In the genomic region with DNA sequence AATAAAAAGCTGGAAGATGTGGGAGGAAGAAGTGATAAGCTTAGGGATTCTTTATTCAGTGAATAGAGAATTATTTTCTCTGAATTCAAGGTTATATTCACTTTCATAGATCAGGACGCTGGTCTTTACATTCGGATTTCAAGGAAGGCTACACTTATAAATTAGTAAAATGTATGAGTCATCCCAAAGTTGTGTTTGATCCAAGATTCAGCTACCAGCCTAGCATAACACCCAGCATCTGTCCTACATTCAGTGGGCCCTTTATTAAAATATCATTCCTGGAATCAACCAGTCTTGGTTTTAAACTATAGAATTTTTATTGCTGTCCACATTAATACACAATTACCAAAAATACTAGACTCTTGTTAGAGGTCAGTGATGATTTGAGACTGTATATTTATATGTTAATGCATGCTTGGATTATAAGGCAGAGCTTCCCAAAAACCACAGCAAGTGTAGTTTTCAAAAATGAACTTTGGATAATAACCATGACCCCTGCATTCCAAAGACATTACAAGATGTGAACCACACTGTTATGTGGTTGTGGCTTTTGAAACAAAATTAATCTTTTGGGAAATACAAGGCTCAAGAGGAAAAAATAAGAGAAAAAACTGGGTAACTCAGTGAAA, we compare ENCODE assay signal across 13 cellular contexts.
DNase-seq lines count a peak whose midpoint lies in the region; ATAC-seq lines count a peak whose summit lies in the region.
"Had no signal": no experiment of that assay in that cellular context is flagged by ENCODE, and none has a peak within 500 bp of the region (broad histone marks: within the 10 kb centered on the region; RNA-seq: fewer than 3 reads in every experiment).

No MANE protein-coding gene starts in this region.

- H3K27me3 ChIP-seq in SJCRH30 (no peaks in the 10 kb centered on the region), mesendoderm (ENCODE audit: insufficient read depth, low read length, poor library complexity) (no peaks in the 10 kb centered on the region)

- DNase-seq in GM03348 (ENCODE audit: low spot score) (peak; percentile 76), SJCRH30 (peak; percentile 35 to 88), fibroblast of the conjunctiva (ENCODE audit: low read depth) (peak; percentile 74), stromal cell of bone marrow (ENCODE audit: low read depth) (peak; percentile 41), mesendoderm (no peak)
- DNase-seq in effector CD4-positive, alpha-beta T cell = no peak
- DNase-seq in activated CD8-positive, alpha-beta memory T cell treated with anti-CD3 and anti-CD28 coated beads, Interleukin-2, amount 10 ng/mL, durations not matched to agents 7 days and 5 days = no peak
- DNase-seq: activated CD8-positive, alpha-beta memory T cell treated with anti-CD3 and anti-CD28 coated beads, Interleukin-2, amount 50 U/mL, for 48 hours; DMS153; nephron progenitor cell; SHP77 had no signal

- no peak overlapping the region for H3K4me3 ChIP-seq in SJCRH30
- H3K4me3 ChIP-seq in mesendoderm (ENCODE audit: low read length) = no peak overlapping the region

- H3K4me2 ChIP-seq in mesendoderm (ENCODE audit: low read length) = no peak overlapping the region

- H3K36me3 ChIP-seq in SJCRH30 = no peaks in the 10 kb centered on the region
- no peaks in the 10 kb centered on the region for H3K36me3 ChIP-seq in mesendoderm (ENCODE audit: control insufficient read depth, insufficient read depth, low read length)

- no peak overlapping the region for H3K4ac ChIP-seq in mesendoderm (ENCODE audit: low read depth, low read length)

- H3K27me3 Mint-ChIP-seq in activated CD8-positive, alpha-beta memory T cell treated with anti-CD3 and anti-CD28 coated beads, Interleukin-2, amount 10 ng/mL, durations not matched to agents 7 days and 5 days = no peaks in the 10 kb centered on the region
- H3K27me3 Mint-ChIP-seq: stimulated activated memory B cell treated with anti-CD40 and anti-IgM and Interleukin-4, amounts not matched to agents 10 μg/mL and 1 μg/mL and 100 μg/mL, for 72 hours had no signal

- H3K27ac Mint-ChIP-seq in activated CD8-positive, alpha-beta memory T cell treated with anti-CD3 and anti-CD28 coated beads, Interleukin-2, amount 10 ng/mL, durations not matched to agents 7 days and 5 days = no peak overlapping the region
- H3K27ac Mint-ChIP-seq: nephron progenitor cell; stimulated activated memory B cell treated with anti-CD40 and anti-IgM and Interleukin-4, amounts not matched to agents 10 μg/mL and 1 μg/mL and 100 μg/mL, for 72 hours had no signal

- peaks cover 2% of the 10 kb centered on the region for H3K9me3 Mint-ChIP-seq in activated CD8-positive, alpha-beta memory T cell treated with anti-CD3 and anti-CD28 coated beads, Interleukin-2, amount 10 ng/mL, durations not matched to agents 7 days and 5 days (ENCODE audit: low read depth)
- H3K9me3 Mint-ChIP-seq: nephron progenitor cell; stimulated activated memory B cell treated with anti-CD40 and anti-IgM and Interleukin-4, amounts not matched to agents 10 μg/mL and 1 μg/mL and 100 μg/mL, for 72 hours had no signal

- no peaks in the 10 kb centered on the region for H3K79me2 ChIP-seq in mesendoderm (ENCODE audit: control insufficient read depth, insufficient read depth, low read length)

- no peak overlapping the region for H2BK15ac ChIP-seq in mesendoderm (replicated peaks; ENCODE audit: low read depth)

- H3K9ac ChIP-seq in mesendoderm (ENCODE audit: low read length) = no peak overlapping the region

- H4K5ac ChIP-seq in mesendoderm (ENCODE audit: low read length) = no peak overlapping the region

- H3K56ac ChIP-seq in mesendoderm (ENCODE audit: low read length) = no peak overlapping the region

- H2BK120ac ChIP-seq in mesendoderm (ENCODE audit: low read depth, low read length) = no peak overlapping the region

- H3K27ac ChIP-seq in SJCRH30 (peak overlapping the region; percentile 84), mesendoderm (ENCODE audit: low read depth, low read length) (no peak overlapping the region)

- no peak for ATAC-seq in GM19035 (IDR thresholded peaks at IDR 0.05; ENCODE audit: unreplicated experiment)
- no peak for ATAC-seq in activated CD8-positive, alpha-beta memory T cell treated with anti-CD3 and anti-CD28 coated beads, Interleukin-2, amount 10 ng/mL, durations not matched to agents 7 days and 5 days
- ATAC-seq: stimulated activated memory B cell treated with anti-CD40 and anti-IgM and Interleukin-4, amounts not matched to agents 10 μg/mL and 1 μg/mL and 100 μg/mL, for 72 hours had no signal

- H3K4me3 Mint-ChIP-seq in activated CD8-positive, alpha-beta memory T cell treated with anti-CD3 and anti-CD28 coated beads, Interleukin-2, amount 10 ng/mL, durations not matched to agents 7 days and 5 days = no peak overlapping the region
- H3K4me3 Mint-ChIP-seq: nephron progenitor cell; stimulated activated memory B cell treated with anti-CD40 and anti-IgM and Interleukin-4, amounts not matched to agents 10 μg/mL and 1 μg/mL and 100 μg/mL, for 72 hours had no signal

- H2AK5ac ChIP-seq in mesendoderm (ENCODE audit: low read length) = no peak overlapping the region

- peaks cover 63% of the 10 kb centered on the region for H3K4me1 ChIP-seq in SJCRH30
- H3K4me1 ChIP-seq in mesendoderm (ENCODE audit: control insufficient read depth, low read depth, low read length) = peaks cover 2% of the 10 kb centered on the region

- H3K9me3 ChIP-seq in SJCRH30 (replicated peaks) = no peaks in the 10 kb centered on the region

- CTCF ChIA-PET in activated CD8-positive, alpha-beta memory T cell treated with anti-CD3 and anti-CD28 coated beads, Interleukin-2, amount 10 ng/mL, durations not matched to agents 7 days and 5 days (lab: Charles Lee) = no interaction called here

- no peak overlapping the region for H4K8ac ChIP-seq in mesendoderm (ENCODE audit: low read depth, low read length)

- no peaks in the 10 kb centered on the region for H3K4me1 Mint-ChIP-seq in activated CD8-positive, alpha-beta memory T cell treated with anti-CD3 and anti-CD28 coated beads, Interleukin-2, amount 10 ng/mL, durations not matched to agents 7 days and 5 days
- H3K4me1 Mint-ChIP-seq: stimulated activated memory B cell treated with anti-CD40 and anti-IgM and Interleukin-4, amounts not matched to agents 10 μg/mL and 1 μg/mL and 100 μg/mL, for 72 hours had no signal

- no peaks in the 10 kb centered on the region for H3K79me1 ChIP-seq in mesendoderm (ENCODE audit: low read length)

- no peak overlapping the region for H2BK5ac ChIP-seq in mesendoderm (ENCODE audit: low read length)

- no CpG with 5 or more reads among the region's 2 CpGs for WGBS in mesendoderm (ENCODE audit: extremely low coverage, insufficient coverage, low lambda C conversion rate)

- H3K23ac ChIP-seq in mesendoderm (ENCODE audit: low read length) = no peak overlapping the region

- no peak overlapping the region for H3K18ac ChIP-seq in mesendoderm (ENCODE audit: low read length)

- no peaks in the 10 kb centered on the region for H3K36me3 Mint-ChIP-seq in activated CD8-positive, alpha-beta memory T cell treated with anti-CD3 and anti-CD28 coated beads, Interleukin-2, amount 10 ng/mL, durations not matched to agents 7 days and 5 days
- H3K36me3 Mint-ChIP-seq: stimulated activated memory B cell treated with anti-CD40 and anti-IgM and Interleukin-4, amounts not matched to agents 10 μg/mL and 1 μg/mL and 100 μg/mL, for 72 hours had no signal

Comparison
In these comparisons a context has a peak if more than half of its experiments do, and no peak if none do; other contexts are left out.
1. DNase-seq: peak in GM03348 (single experiment), SJCRH30 (2 of 2), fibroblast of the conjunctiva (single experiment) and stromal cell of bone marrow (single experiment); none in effector CD4-positive, alpha-beta T cell (single experiment), activated CD8-positive, alpha-beta memory T cell treated with anti-CD3 and anti-CD28 coated beads, Interleukin-2, amount 10 ng/mL, durations not matched to agents 7 days and 5 days (single experiment) and mesendoderm (single experiment).